ENCODE assay signal across 27 cellular contexts in genomic region chr2:106184394-106184793, GRCh38. TPM values are rescaled to one million over a fixed set of nuclear protein-coding genes. Genes with fewer than 3 reads are reported as not detected.
A peak's percentile ranks its signal among the peaks of the same experiment; 100 is the strongest.
DNase-seq lines count a peak whose midpoint lies in the region; ATAC-seq, FAIRE-seq and TF ChIP-seq lines count a peak whose summit lies in the region.
"Had no signal": no experiment of that assay in that cellular context is flagged by ENCODE, and none has a peak within 500 bp of the region (broad histone marks: within the 10 kb centered on the region; RNA-seq: fewer than 3 reads in every experiment).

No MANE protein-coding gene starts in this region.

- ATAC-seq in activated B cell treated with CpG ODN at 0.5 μM for 24 hours (ENCODE audit: low read depth) (no peak), HG02870 (IDR thresholded peaks at IDR 0.05; ENCODE audit: unreplicated experiment) (no peak)
- ATAC-seq in naive thymus-derived CD4-positive, alpha-beta T cell: peak; percentile 38
- ATAC-seq: A549; activated T-cell treated with anti-CD3 and anti-CD28 coated beads, Interleukin-2, amount 50 U/mL, for 4 hours; left ventricle myocardium superior had no signal

- peaks cover 51% of the 10 kb centered on the region for H3K4me1 Mint-ChIP-seq in activated B cell treated with CpG ODN at 0.5 μM for 24 hours
- H3K4me1 Mint-ChIP-seq in naive thymus-derived CD4-positive, alpha-beta T cell: peaks cover 44 to 97% (median 88%) of the 10 kb centered on the region in 7 donors

- H4K20me1 ChIP-seq in BLaER1: peaks cover 88% of the 10 kb centered on the region

- no peaks in the 10 kb centered on the region for H3K36me3 Mint-ChIP-seq in activated B cell treated with CpG ODN at 0.5 μM for 24 hours (ENCODE audit: low read depth)
- H3K36me3 Mint-ChIP-seq in naive thymus-derived CD4-positive, alpha-beta T cell: peaks cover 4 to 25% (median 7%) of the 10 kb centered on the region in 5 donors

- no peak overlapping the region for H3K4me3 ChIP-seq in BLaER1
- H3K4me3 ChIP-seq in naive thymus-derived CD4-positive, alpha-beta T cell (ENCODE audit: low read length): peak overlapping the region; percentile 27
- H3K4me3 ChIP-seq: A549, breast epithelium, SJSA1, testis, vagina had no signal

- POLR2A ChIA-PET in activated B cell treated with CpG ODN at 0.5 μM for 24 hours (lab: Charles Lee): no interaction called here
- POLR2A ChIA-PET in naive thymus-derived CD4-positive, alpha-beta T cell (lab: Charles Lee): interaction anchor here (1.9 kb wide), 1 partner anchor 24 kb away, joined by 10 read pairs; no protein-coding TSS in a partner anchor

- intact Hi-C loops in activated B cell treated with CpG ODN at 0.5 μM for 24 hours (cut with micrococcal nuclease): no loop called here
- intact Hi-C loops in naive thymus-derived CD4-positive, alpha-beta T cell (cut with micrococcal nuclease): loop anchor here in 1 of 2 donors (1.0 kb wide), 1 partner anchor 9 kb away; no protein-coding TSS in a partner anchor

- H3K4me1 ChIP-seq in BLaER1: peaks cover 97% of the 10 kb centered on the region
- peaks cover 0 to 49% of the 10 kb centered on the region in 2 donors for H3K4me1 ChIP-seq in naive thymus-derived CD4-positive, alpha-beta T cell (ENCODE audit: control insufficient read depth in 2 of 2, insufficient read depth in 2 of 2, low read length in 2 of 2)
- H3K4me1 ChIP-seq: breast epithelium, testis had no signal

- DNase-seq in GM19239 (ENCODE audit: insufficient read length, low spot score) (no peak), activated B cell treated with CpG ODN at 0.5 μM for 24 hours (no peak), GM03348 (ENCODE audit: low spot score) (no peak), NOMO-1 (lab: John Stamatoyannopoulos, UW; ENCODE audit: unreplicated experiment in 2 of 2) (no peak)
- no peak for DNase-seq in naive thymus-derived CD4-positive, alpha-beta T cell
- DNase-seq in stimulated activated CD4-positive, alpha-beta T cell treated with anti-CD3 and anti-CD28 coated beads, Interleukin-12 subunit alpha, Interleukin-12 subunit beta, amount 100 ng/mL, for 4 hours: no peak
- DNase-seq: activated naive CD4-positive, alpha-beta T cell; activated T-cell treated with anti-CD3 and anti-CD28 coated beads, Interleukin-2, amount 50 U/mL, for 4 hours; DMS79 treated with DMSO at 0.1 percent for 48 hours; effector CD8-positive, alpha-beta T cell; left ventricle myocardium superior; NCI-H2029 treated with DMSO at 0.1 percent for 48 hours; NCI-H226; NCI-H69; stimulated activated CD4-positive, alpha-beta T cell treated with anti-CD3 and anti-CD28 coated beads, Interleukin-15, amount 100 ng/mL, for 24 hours; stimulated activated naive CD4-positive, alpha-beta T cell; testis had no signal

- H3K27me3 Mint-ChIP-seq in activated B cell treated with CpG ODN at 0.5 μM for 24 hours: no peaks in the 10 kb centered on the region
- H3K27me3 Mint-ChIP-seq in naive thymus-derived CD4-positive, alpha-beta T cell: no peaks in the 10 kb centered on the region

- H3K27ac ChIP-seq in BLaER1: peak overlapping the region; percentile 61
- no peak overlapping the region for H3K27ac ChIP-seq in naive thymus-derived CD4-positive, alpha-beta T cell (ENCODE audit: low read depth, low read length)
- H3K27ac ChIP-seq: A549, breast epithelium, epithelial cell of prostate, SJSA1, testis, vagina had no signal

- H3K4me3 Mint-ChIP-seq in activated B cell treated with CpG ODN at 0.5 μM for 24 hours: no peak overlapping the region
- peak overlapping the region in 9 of 10 donors; percentile 12 to 79 (median 53) for H3K4me3 Mint-ChIP-seq in naive thymus-derived CD4-positive, alpha-beta T cell
- H3K4me3 Mint-ChIP-seq: activated T-cell treated with anti-CD3 and anti-CD28 coated beads, Interleukin-2, amount 50 U/mL, for 4 hours had no signal

- H3K9me3 ChIP-seq in BLaER1: no peaks in the 10 kb centered on the region
- H3K9me3 ChIP-seq in naive thymus-derived CD4-positive, alpha-beta T cell (ENCODE audit: control insufficient read depth in 2 of 3, low read length in 3 of 3): no peaks in the 10 kb centered on the region
- H3K9me3 ChIP-seq: A549, breast epithelium, SJSA1, testis, vagina had no signal

- H3K9me3 Mint-ChIP-seq in activated B cell treated with CpG ODN at 0.5 μM for 24 hours: no peaks in the 10 kb centered on the region
- H3K9me3 Mint-ChIP-seq in naive thymus-derived CD4-positive, alpha-beta T cell: peaks cover 0 to 3% (median 0%) of the 10 kb centered on the region in 11 donors
- H3K9me3 Mint-ChIP-seq: activated T-cell treated with anti-CD3 and anti-CD28 coated beads, Interleukin-2, amount 50 U/mL, for 4 hours had no signal

- H3K27me3 ChIP-seq in BLaER1: no peaks in the 10 kb centered on the region
- no peaks in the 10 kb centered on the region for H3K27me3 ChIP-seq in naive thymus-derived CD4-positive, alpha-beta T cell (ENCODE audit: control insufficient read depth in 2 of 2, insufficient read depth in 2 of 2, low read length in 2 of 2)
- H3K27me3 ChIP-seq: breast epithelium, SJSA1, testis, vagina had no signal

- TF ChIP-seq CTCF in activated B cell treated with CpG ODN at 0.5 μM for 24 hours (IDR thresholded peaks at IDR 0.05): no peak

- H3K36me3 ChIP-seq in BLaER1: peaks cover 49% of the 10 kb centered on the region
- no peaks in the 10 kb centered on the region for H3K36me3 ChIP-seq in naive thymus-derived CD4-positive, alpha-beta T cell (ENCODE audit: control insufficient read depth in 2 of 3, insufficient read depth in 3 of 3, low read length in 3 of 3)
- H3K36me3 ChIP-seq: breast epithelium, vagina had no signal

- CTCF ChIA-PET in activated B cell treated with CpG ODN at 0.5 μM for 24 hours (lab: Charles Lee): interaction anchor here (1.9 kb wide), 1 partner anchor 80 kb away, joined by 5 read pairs; no protein-coding TSS in a partner anchor
- CTCF ChIA-PET in naive thymus-derived CD4-positive, alpha-beta T cell (lab: Charles Lee): no interaction called here

- FAIRE-seq in GM19239 (lab: Jason Lieb, UNC): peak; percentile 83
- FAIRE-seq: A549, H1, islet of Langerhans, TTC549 had no signal

- H3K9ac ChIP-seq in BLaER1: no peak overlapping the region; the same call in 1 of the 2 replicates

- peak overlapping the region; percentile 74 for H3K4me2 ChIP-seq in BLaER1
- H3K4me2 ChIP-seq: A549 had no signal

- H3K27ac Mint-ChIP-seq in activated B cell treated with CpG ODN at 0.5 μM for 24 hours: peak overlapping the region; percentile 2
- peak overlapping the region in 7 of 9 donors; percentile 3 to 77 (median 48) for H3K27ac Mint-ChIP-seq in naive thymus-derived CD4-positive, alpha-beta T cell

RNA-seq across cellular contexts. Expression of gene UXS1, which starts 9.7 kb away (rescaled TPM):
- 20.0 and 24.2 TPM in 2 replicates for total RNA-seq in activated B cell treated with CpG ODN at 0.5 μM for 24 hours
- 100 to 1,000 TPM in 2 of 5 experiments, 10 to 100 TPM in 3; 52.3 to 185 (median 93.3) TPM for total RNA-seq in naive thymus-derived CD4-positive, alpha-beta T cell
- polyA plus RNA-seq in naive thymus-derived CD4-positive, alpha-beta T cell: 100 to 1,000 TPM in 1 of 2 donors, 10 to 100 TPM in 1; 74.2 to 108 TPM
